In genomic region chr11:44622721-44623258, GRCh38 we compare ENCODE assay signal across 12 cellular contexts. TPM values are rescaled to one million over a fixed set of nuclear protein-coding genes. Genes with fewer than 3 reads are reported as not detected.
DNase-seq lines count a peak whose midpoint lies in the region; ATAC-seq, FAIRE-seq and TF ChIP-seq lines count a peak whose summit lies in the region.
"Had no signal": no experiment of that assay in that cellular context is flagged by ENCODE, and none has a peak within 500 bp of the region (broad histone marks: within the 10 kb centered on the region; RNA-seq: fewer than 3 reads in every experiment).

No MANE protein-coding gene starts in this region.

- H3K27me3 Mint-ChIP-seq in activated naive CD8-positive, alpha-beta T cell: no peaks in the 10 kb centered on the region
- no peaks in the 10 kb centered on the region for H3K27me3 Mint-ChIP-seq in memory B cell
- H3K27me3 Mint-ChIP-seq: IgD-negative memory B cell had no signal

- peaks cover 3% of the 10 kb centered on the region for H3K36me3 Mint-ChIP-seq in activated naive CD8-positive, alpha-beta T cell
- peaks cover 24% of the 10 kb centered on the region for H3K36me3 Mint-ChIP-seq in memory B cell

- no peak overlapping the region for H3K27ac ChIP-seq in right atrium auricular region
- H3K27ac ChIP-seq in upper lobe of right lung: no peak overlapping the region
- H3K27ac ChIP-seq in small intestine (ENCODE audit: low read depth in 1 of 2, low read length in 1 of 2): no peak overlapping the region

- H3K4me1 Mint-ChIP-seq in activated naive CD8-positive, alpha-beta T cell (ENCODE audit: low read depth): peaks cover 30% of the 10 kb centered on the region
- H3K4me1 Mint-ChIP-seq in memory B cell: peaks cover 51% of the 10 kb centered on the region

- no peak for FAIRE-seq in small intestine (lab: Jason Lieb, UNC)

- DNase-seq in Right ventricle myocardium superior (peak; percentile 32), right atrium auricular region (ENCODE audit: low spot score) (no peak), memory B cell (ENCODE audit: low spot score in 2 of 2) (peak in 1 of 2 donors; percentile 9), upper lobe of right lung (peak; percentile 38), BE2C (no peak), small intestine (no peak), NCI-H1105 (lab: John Stamatoyannopoulos, UW) (no peak)
- DNase-seq: GF-D8, kidney glomerular epithelial cell, NCI-H1930 had no signal

- ATAC-seq in Right ventricle myocardium superior (ENCODE audit: poor library complexity) (no peak), memory B cell (ENCODE audit: low read depth) (no peak), upper lobe of right lung (no peak)

- H3K27ac Mint-ChIP-seq in activated naive CD8-positive, alpha-beta T cell: peak overlapping the region; percentile 34
- H3K27ac Mint-ChIP-seq in memory B cell: peak overlapping the region; percentile 91

- H3K4me3 ChIP-seq in right atrium auricular region: no peak overlapping the region
- H3K4me3 ChIP-seq in upper lobe of right lung: no peak overlapping the region
- H3K4me3 ChIP-seq in BE2C (ENCODE audit: low read depth, low read length): no peak overlapping the region
- H3K4me3 ChIP-seq in small intestine (ENCODE audit: low read depth in 1 of 2, low read length in 2 of 2): no peak overlapping the region

- WGBS in small intestine, 3 donors: 92 to 95% (median 94%) methylated on average over 10 to 11 of the region's 11 CpGs

- intact Hi-C loops in Right ventricle myocardium superior (cut with DNase I): loop anchor here (5.0 to 10.0 kb wide), 4 partner anchors 105 to 482 kb away; partner anchors contain the start of gene TSPAN18
- intact Hi-C loops in upper lobe of right lung (cut with DNase I): loop anchor here (5.0 kb wide), 1 partner anchor 290 kb away; no protein-coding TSS in a partner anchor

- no peak overlapping the region for H3K4me3 Mint-ChIP-seq in activated naive CD8-positive, alpha-beta T cell
- no peak overlapping the region for H3K4me3 Mint-ChIP-seq in memory B cell

- no peaks in the 10 kb centered on the region for H3K9me3 ChIP-seq in right atrium auricular region
- H3K9me3 ChIP-seq in upper lobe of right lung: no peaks in the 10 kb centered on the region
- H3K9me3 ChIP-seq in BE2C: no peaks in the 10 kb centered on the region
- no peaks in the 10 kb centered on the region for H3K9me3 ChIP-seq in small intestine (ENCODE audit: control insufficient read depth, low read depth)

- TF ChIP-seq CTCF in right atrium auricular region (IDR thresholded peaks at IDR 0.05): no peak
- no peak for TF ChIP-seq CTCF in upper lobe of right lung (IDR thresholded peaks at IDR 0.05)
- TF ChIP-seq CTCF in BE2C (IDR thresholded peaks at IDR 0.05; ENCODE audit: low read depth, low read length): no peak

- H3K9me3 Mint-ChIP-seq in activated naive CD8-positive, alpha-beta T cell (ENCODE audit: low read depth): no peaks in the 10 kb centered on the region
- peaks cover 3% of the 10 kb centered on the region for H3K9me3 Mint-ChIP-seq in memory B cell

- no peaks in the 10 kb centered on the region for H3K27me3 ChIP-seq in right atrium auricular region
- H3K27me3 ChIP-seq in upper lobe of right lung: no peaks in the 10 kb centered on the region
- no peaks in the 10 kb centered on the region for H3K27me3 ChIP-seq in BE2C
- no peaks in the 10 kb centered on the region for H3K27me3 ChIP-seq in small intestine (ENCODE audit: control insufficient read depth in 2 of 2, insufficient read depth in 2 of 2, low read length in 2 of 2)

- H3K36me3 ChIP-seq in right atrium auricular region (no peaks in the 10 kb centered on the region), upper lobe of right lung (peaks cover 14% of the 10 kb centered on the region), BE2C (no peaks in the 10 kb centered on the region), small intestine (ENCODE audit: control insufficient read depth in 2 of 2, insufficient read depth in 2 of 2, low read length in 2 of 2) (no peaks in the 10 kb centered on the region)

- H3K4me1 ChIP-seq in right atrium auricular region: peaks cover 0 to 38% of the 10 kb centered on the region in 2 donors
- H3K4me1 ChIP-seq in upper lobe of right lung: peaks cover 19% of the 10 kb centered on the region
- H3K4me1 ChIP-seq in BE2C: 0 out of 2 replicates have a peak, but pooled peaks cover 2% of the 10 kb centered on the region
- H3K4me1 ChIP-seq in small intestine (ENCODE audit: control insufficient read depth in 2 of 2, insufficient read depth in 1 of 2, low read depth in 1 of 2, low read length in 1 of 2): no peaks in the 10 kb centered on the region

RNA-seq across cellular contexts. Expression of gene CD82, which starts 57.3 kb away (rescaled TPM):
- total RNA-seq in Right ventricle myocardium superior (54.6 TPM), right atrium auricular region (10 to 100 TPM in 1 of 2 donors, 1 to 10 TPM in 1; 6.8 to 17.7 TPM), upper lobe of right lung (144 TPM)
- 1.3 TPM for polyA plus RNA-seq in BE2C (2012; ENCODE audit: insufficient read depth, insufficient read length, low read depth)
- 10 to 100 TPM; 24.2 to 89.2 (median 50.5) TPM for polyA plus RNA-seq in small intestine

Comparison
In these comparisons a context has a peak if more than half of its experiments do, and no peak if none do; other contexts are left out.
1. DNase-seq: peak in Right ventricle myocardium superior (single experiment) and upper lobe of right lung (single experiment); none in right atrium auricular region (single experiment), BE2C (single experiment), small intestine (single experiment) and NCI-H1105 (single experiment).